ENCODE assay signal across 8 cellular contexts in the genomic region with DNA sequence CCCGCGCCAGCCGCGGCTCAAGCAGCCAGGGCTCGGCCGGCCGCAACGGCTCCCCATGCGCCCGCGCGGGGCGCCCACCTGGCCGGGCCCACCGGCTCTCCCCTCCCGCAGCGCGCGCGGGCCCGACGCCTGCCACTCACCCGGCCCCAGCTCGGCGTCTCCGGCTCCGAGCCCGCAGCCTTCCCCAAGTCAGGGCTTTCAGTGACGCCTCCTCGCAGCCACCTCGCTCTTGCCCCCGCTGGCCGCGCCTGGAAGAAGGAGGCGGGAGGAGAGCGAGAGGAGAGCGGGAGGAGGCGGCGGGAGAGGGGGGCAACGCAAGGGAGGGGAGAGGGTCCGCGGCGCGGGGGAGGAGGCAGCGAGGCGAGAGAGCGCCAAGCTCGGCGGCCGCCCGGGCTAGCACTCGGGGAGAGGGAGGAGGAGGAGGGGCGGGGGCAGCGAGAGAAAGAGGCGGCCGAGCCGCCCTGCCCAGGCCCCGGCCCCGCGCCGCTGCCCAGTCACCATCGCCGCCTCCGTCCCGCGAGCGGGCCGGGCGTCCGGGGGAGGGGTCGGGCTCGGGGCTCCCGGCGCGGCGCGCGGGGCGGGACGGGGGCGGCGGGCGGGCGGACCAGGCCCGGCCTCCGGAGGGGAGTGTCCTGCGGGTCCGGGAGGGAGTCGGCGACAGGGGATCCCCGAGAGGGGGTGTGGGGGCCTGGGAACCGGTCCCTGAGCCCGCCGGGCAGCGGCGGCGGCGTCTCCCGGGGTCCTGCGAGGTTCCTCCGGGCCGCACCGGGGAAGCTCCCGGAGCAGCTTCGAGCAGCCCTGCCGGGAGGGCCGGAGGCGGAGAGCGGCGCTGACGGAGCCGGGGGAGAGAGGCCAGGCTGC. TPM values are rescaled to one million over a fixed set of nuclear protein-coding genes. Genes with fewer than 3 reads are reported as not detected.
DNase-seq lines count a peak whose midpoint lies in the region; ATAC-seq, FAIRE-seq and TF ChIP-seq lines count a peak whose summit lies in the region.

A gene with protein sequence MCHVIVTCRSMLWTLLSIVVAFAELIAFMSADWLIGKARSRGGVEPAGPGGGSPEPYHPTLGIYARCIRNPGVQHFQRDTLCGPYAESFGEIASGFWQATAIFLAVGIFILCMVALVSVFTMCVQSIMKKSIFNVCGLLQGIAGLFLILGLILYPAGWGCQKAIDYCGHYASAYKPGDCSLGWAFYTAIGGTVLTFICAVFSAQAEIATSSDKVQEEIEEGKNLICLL (minus strand): TSS at position 414 of the 861 bp plus-strand sequence. CDS start 138,559 bp downstream, outside the sequence.

- peaks cover 31% of the 10 kb centered on the region for H3K79me2 ChIP-seq in GM12878 (ENCODE audit: control insufficient read depth, insufficient read depth, low read length)

- no peak for TF ChIP-seq CTCF in Peyer's patch (IDR thresholded peaks at IDR 0.05)
- no peak for TF ChIP-seq CTCF in GM12878 (IDR thresholded peaks at IDR 0.05 in 2 of 3, conservative IDR thresholded peaks at IDR 0.05 in 1 of 3; ENCODE audit: control insufficient read depth in 2 of 3, extremely low read depth in 1 of 3, insufficient read depth in 1 of 3, low read depth in 3 of 3, low read length in 3 of 3)
- peak in 1 of 4 experiments; percentile 19 for TF ChIP-seq CTCF in prostate gland (IDR thresholded peaks at IDR 0.05)

- peak within 1 kb of the TSS; percentile 93 for H3K9ac ChIP-seq in GM12878 (ENCODE audit: control insufficient read depth, insufficient read depth, low read length)

- peak in 2 of 5 donors; percentile 5 to 9 for DNase-seq in CD4-positive, alpha-beta memory T cell
- DNase-seq in Peyer's patch (peak; percentile 49 to 87 (median 79)), GM12878 (ENCODE audit: low read depth, low spot score) (no peak), hepatic stellate cell (ENCODE audit: low spot score) (peak; percentile 78), prostate gland (ENCODE audit: low spot score) (peak; percentile 50), OCI-M2 (lab: John Stamatoyannopoulos, UW; ENCODE audit: unreplicated experiment) (no peak)

- peak within 1 kb of the TSS; percentile 69 to 86 (median 80) for H3K4me3 Mint-ChIP-seq in CD4-positive, alpha-beta memory T cell

- TF ChIP-seq POLR2A in GM19193 (IDR thresholded peaks at IDR 0.05; ENCODE audit: extremely low read depth, insufficient read depth, insufficient read length): peak; percentile 4
- TF ChIP-seq POLR2A in Peyer's patch (IDR thresholded peaks at IDR 0.05): peak; percentile 36 to 40
- TF ChIP-seq POLR2A in GM12878 (IDR thresholded peaks at IDR 0.05; ENCODE audit: low read depth, low read length): peak; percentile 62
- peak; percentile 26 for TF ChIP-seq POLR2A in prostate gland (IDR thresholded peaks at IDR 0.05)

- RAD21 ChIA-PET in GM12878 (lab: Charles Lee; ENCODE audit: unreplicated experiment): interaction anchor here (0.6 to 1.5 kb wide), 10 partner anchors 12 to 244 kb away, joined by 3 to 5 read pairs (median 4); no protein-coding TSS in a partner anchor

- ATAC-seq in HG03280 (IDR thresholded peaks at IDR 0.05; ENCODE audit: unreplicated experiment): peak; percentile 65
- ATAC-seq in GM12878: peak; percentile 66

- H3K36me3 ChIP-seq in CD4-positive, alpha-beta memory T cell (ENCODE audit: insufficient read depth, low read length): no peaks in the 10 kb centered on the region
- H3K36me3 ChIP-seq in Peyer's patch (no peaks in the 10 kb centered on the region), GM12878 (ENCODE audit: control insufficient read depth in 2 of 2, insufficient read depth in 2 of 2, low read length in 1 of 2) (no peaks in the 10 kb centered on the region), prostate gland (no peaks in the 10 kb centered on the region)

- H4K20me1 ChIP-seq in GM12878 (ENCODE audit: control insufficient read depth, insufficient read depth): no peaks in the 10 kb centered on the region

- H3K9me3 ChIP-seq in CD4-positive, alpha-beta memory T cell (ENCODE audit: control insufficient read depth in 1 of 2, low read length in 2 of 2): no peaks in the 10 kb centered on the region
- H3K9me3 ChIP-seq in Peyer's patch: no peaks in the 10 kb centered on the region
- no peaks in the 10 kb centered on the region for H3K9me3 ChIP-seq in GM12878 (replicated peaks; ENCODE audit: control insufficient read depth, insufficient read depth, low read length)
- H3K9me3 ChIP-seq in prostate gland: no peaks in the 10 kb centered on the region

- peaks cover 0 to 6% (median 0%) of the 10 kb centered on the region in 8 donors for H3K9me3 Mint-ChIP-seq in CD4-positive, alpha-beta memory T cell

- H3K27me3 Mint-ChIP-seq in CD4-positive, alpha-beta memory T cell: peaks cover 41 to 46% of the 10 kb centered on the region in 2 donors

- SMC1A ChIA-PET in GM12878 (lab: Charles Lee; ENCODE audit: uncharacterized antibody, unreplicated experiment): interaction anchor here (1.1 to 7.8 kb wide), 9 partner anchors 13 to 177 kb away, joined by 3 to 50 read pairs (median 3); no protein-coding TSS in a partner anchor

- 0 out of 2 replicates have a peak, but pooled peaks have one; percentile 14 for TF ChIP-seq RAD21 in GM12878 (IDR thresholded peaks at IDR 0.05; ENCODE audit: insufficient read depth, low read depth, low read length)

- H3K27ac Mint-ChIP-seq in CD4-positive, alpha-beta memory T cell: no peak within 1 kb of the TSS

- no peak within 1 kb of the TSS for H3K4me3 ChIP-seq in CD4-positive, alpha-beta memory T cell (ENCODE audit: low read length in 2 of 2)
- H3K4me3 ChIP-seq in Peyer's patch (peak within 1 kb of the TSS; percentile 72 to 90 (median 82)), GM12878 (peak within 1 kb of the TSS; percentile 76), prostate gland (peak within 1 kb of the TSS; percentile 71 to 74)

- H3K36me3 Mint-ChIP-seq in CD4-positive, alpha-beta memory T cell: peaks cover 0 to 3% of the 10 kb centered on the region in 2 donors

- H3K4me1 ChIP-seq in CD4-positive, alpha-beta memory T cell (ENCODE audit: insufficient read depth, low read length): peaks cover 15% of the 10 kb centered on the region
- H3K4me1 ChIP-seq in Peyer's patch (peaks cover 0 to 25% (median 3%) of the 10 kb centered on the region in 4 donors), GM12878 (ENCODE audit: control insufficient read depth, insufficient read depth, low read length) (peaks cover 19% of the 10 kb centered on the region), prostate gland (replicated peaks) (no peaks in the 10 kb centered on the region)

- H3K4me2 ChIP-seq in GM12878 (ENCODE audit: control insufficient read depth, insufficient read depth): peak within 1 kb of the TSS; percentile 95

- peaks cover 8 to 18% (median 8%) of the 10 kb centered on the region in 4 donors for H3K4me1 Mint-ChIP-seq in CD4-positive, alpha-beta memory T cell

- intact Hi-C loops in CD4-positive, alpha-beta memory T cell (cut with micrococcal nuclease): no loop called here
- intact Hi-C loops in GM12878 (cut with micrococcal nuclease; ENCODE audit: unreplicated experiment): loop anchor here (2.0 to 10.0 kb wide), 3 partner anchors 78 to 326 kb away; no protein-coding TSS in a partner anchor
- intact Hi-C loops in prostate gland (cut with DNase I): loop anchor here (5.0 kb wide), 2 partner anchors 111 to 181 kb away; no protein-coding TSS in a partner anchor

- FAIRE-seq in GM12878 (lab: Jason Lieb, UNC): no peak

- peak within 1 kb of the TSS; percentile 81 for H2AFZ ChIP-seq in GM12878 (ENCODE audit: control insufficient read depth, low read depth, low read length)

- CTCF ChIA-PET in CD4-positive, alpha-beta memory T cell (lab: Charles Lee; ENCODE audit: partially characterized antibody): no interaction called here
- CTCF ChIA-PET in GM12878 (lab: Yijun Ruan, JAX): interaction anchor here (0.7 to 1.6 kb wide), 6 partner anchors 12 to 181 kb away, joined by 3 to 4 read pairs (median 3); no protein-coding TSS in a partner anchor

- H3K27ac ChIP-seq in CD4-positive, alpha-beta memory T cell (ENCODE audit: low read depth, low read length): no peak within 1 kb of the TSS
- H3K27ac ChIP-seq in Peyer's patch (peak within 1 kb of the TSS; percentile 88 to 94 (median 91)), GM12878 (ENCODE audit: control insufficient read depth, insufficient read depth) (peak within 1 kb of the TSS; percentile 78), prostate gland (peak within 1 kb of the TSS; percentile 84 to 91)

- in situ Hi-C loops in GM12878 (cut with MboI): no loop called here

- POLR2A ChIA-PET in CD4-positive, alpha-beta memory T cell (lab: Charles Lee; ENCODE audit: partially characterized antibody): no interaction called here
- POLR2A ChIA-PET in GM12878 (lab: Charles Lee): interaction anchor here (0.6 to 1.5 kb wide), 6 partner anchors 10 to 279 kb away, joined by 3 to 4 read pairs (median 3); no protein-coding TSS in a partner anchor

- WGBS in GM12878 (ENCODE audit: insufficient coverage, insufficient replicate concordance, low lambda C conversion rate, missing lambda C conversion rate): under 1% methylated on average over 47 of the region's 112 CpGs
- 1% methylated on average over 86 of the region's 112 CpGs for WGBS in prostate gland

- no TSS peak for BruUV-seq in GM12878 (replicated peaks; lab: Mats Ljungman, UMichigan)

- peaks cover 28% of the 10 kb centered on the region for H3K27me3 ChIP-seq in CD4-positive, alpha-beta memory T cell (ENCODE audit: insufficient read depth, low read length)
- H3K27me3 ChIP-seq in Peyer's patch (no peaks in the 10 kb centered on the region), GM12878 (replicated peaks in 1 of 2; ENCODE audit: control insufficient read depth in 2 of 2, insufficient read depth in 2 of 2, low read length in 1 of 2) (no peaks in the 10 kb centered on the region), prostate gland (replicated peaks; ENCODE audit: insufficient read depth) (no peaks in the 10 kb centered on the region)

- TF ChIP-seq EP300 in GM12878 (IDR thresholded peaks at IDR 0.05; ENCODE audit: borderline replicate concordance in 1 of 2, control insufficient read depth in 1 of 2, low read depth in 2 of 2, low read length in 2 of 2): no peak

RNA-seq across cellular contexts. Expression of the gene that starts here (rescaled TPM):
- total RNA-seq in CD4-positive, alpha-beta memory T cell: 1 to 10 TPM; 2.7 TPM
- polyA plus RNA-seq in CD4-positive, alpha-beta memory T cell: under 1 TPM; 0.25 to 0.40 TPM
- 10 to 100 TPM; 22.3 to 63.4 (median 55.7) TPM for total RNA-seq in Peyer's patch
- 67.2 and 79.0 TPM in 2 replicates for total RNA-seq in GM12878 (2013; cell fraction: nucleolus; rRNA removed)
- 15.1 and 15.5 TPM in 2 replicates for total RNA-seq in GM12878 (2014; rRNA removed)
- total RNA-seq in GM12878 (2014; rRNA removed; fragmentation: Illumina TruSeq; extraction: Trizol): 14.1 and 14.3 TPM in 2 replicates
- total RNA-seq in GM12878 (2021): 18.9 and 21.8 TPM in 2 replicates
- polyA plus RNA-seq in GM12878 (2011; ENCODE audit: low read depth): 13.4 TPM
- polyA plus RNA-seq in GM12878 (2011; rRNA removed): 11.2 and 14.2 TPM in 2 replicates
- polyA plus RNA-seq in GM12878 (2011; cell fraction: cytosol; rRNA removed): 9.4 and 10.7 TPM in 2 replicates
- polyA plus RNA-seq in GM12878 (2011; cell fraction: nucleus; rRNA removed): 11.3 and 16.0 TPM in 2 replicates
- polyA plus RNA-seq in GM12878 (2012): 16.1 and 17.3 TPM in 2 replicates
- polyA plus RNA-seq in GM12878 (2014; fragmentation: Illumina TruSeq; extraction: Trizol): 14.6 and 17.1 TPM in 2 replicates
- 1 to 10 TPM; 4.1 to 4.5 TPM for polyA plus RNA-seq in GM12878 (2014; fragmentation: Nextera tagmentation; extraction: Ambion mirVana)
- polyA plus RNA-seq in GM12878 (2014; rRNA removed): 10.8 and 13.7 TPM in 2 replicates
- 1 to 10 TPM; 5.6 to 7.0 TPM for polyA plus RNA-seq in GM12878 (2016; fragmentation: Nextera tagmentation; extraction: Ambion mirVana)
- 22.4 and 25.5 TPM in 2 replicates for polyA minus RNA-seq in GM12878 (2011; rRNA and poly(A)+ RNA removed)
- polyA minus RNA-seq in GM12878 (2011; cell fraction: cytosol; rRNA and poly(A)+ RNA removed): 11.3 and 12.8 TPM in 2 replicates
- polyA minus RNA-seq in GM12878 (2011; cell fraction: nucleus; rRNA and poly(A)+ RNA removed): 19.9 and 41.5 TPM in 2 replicates
- total RNA-seq in prostate gland: 10 to 100 TPM; 13.7 to 40.4 TPM

Comparison
In these comparisons a context has a peak if more than half of its experiments do, and no peak if none do; other contexts are left out.
1. DNase-seq: peak in Peyer's patch (3 of 3), hepatic stellate cell (single experiment) and prostate gland (single experiment); none in GM12878 (single experiment) and OCI-M2 (single experiment).
2. H3K4me3 ChIP-seq: peak in Peyer's patch (4 of 4), GM12878 (single experiment) and prostate gland (2 of 2); none in CD4-positive, alpha-beta memory T cell (0 of 2).
3. POLR2A ChIP-seq: peak in every context shown above with its lines; median percentile 62 in GM12878; 38 in Peyer's patch; 26 in prostate gland; 4 in GM19193.